ENCODE assay signal across 1 cellular context in the genomic region with DNA sequence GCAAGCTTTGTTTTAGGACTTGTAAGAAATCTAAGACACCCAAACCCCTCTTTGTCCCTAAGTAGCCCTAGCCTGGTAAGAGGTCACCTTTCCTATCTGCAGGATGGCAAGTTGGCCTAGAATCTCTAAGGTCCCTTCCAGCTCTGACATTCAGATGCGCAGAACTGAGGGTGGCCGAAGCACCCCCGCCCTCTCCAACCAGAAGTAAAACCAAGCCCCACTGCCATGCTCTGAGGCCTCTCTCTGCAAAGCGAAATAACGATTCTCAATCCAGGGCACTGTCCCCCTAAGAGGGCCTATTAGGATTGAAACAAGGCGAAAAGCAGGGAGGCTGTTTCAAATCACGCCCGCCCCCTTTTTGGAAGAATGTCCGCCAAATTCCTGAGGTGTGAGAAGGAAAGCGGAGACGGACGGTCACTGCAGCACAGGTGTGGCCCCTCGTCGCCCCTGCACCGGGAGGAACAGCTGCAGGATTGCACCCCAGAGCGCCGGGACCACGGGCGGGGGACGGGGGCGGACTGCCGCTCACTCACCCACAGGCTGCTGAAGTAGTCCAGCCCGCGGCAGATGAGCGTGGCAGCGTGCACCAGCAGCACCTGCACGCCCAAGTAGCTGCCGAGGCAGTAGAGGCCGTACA.
TF ChIP-seq lines count a peak whose summit lies in the region.

No MANE protein-coding gene starts in this region.

TF ChIP-seq in K562, 482 proteins besides CTCF, POLR2A, EP300 and RAD21 (continues in another document):
- no peak for TF ChIP-seq ETV5 (CRISPR knock-in tag; IDR thresholded peaks at IDR 0.05; ENCODE audit: low read depth)
- TF ChIP-seq HDAC2 (IDR thresholded peaks at IDR 0.05) = no peak
- TF ChIP-seq CCNT2 (IDR thresholded peaks at IDR 0.05; ENCODE audit: borderline replicate concordance, extremely low read depth, insufficient read length, low read depth, low read length) = no peak
- no peak for TF ChIP-seq MXI1 (IDR thresholded peaks at IDR 0.05; ENCODE audit: low read depth, low read length)
- TF ChIP-seq ZNF655 (CRISPR knock-in tag; IDR thresholded peaks at IDR 0.05) = no peak
- no peak for TF ChIP-seq MAFF (IDR thresholded peaks at IDR 0.05; ENCODE audit: low read length)
- TF ChIP-seq ASH1L (IDR thresholded peaks at IDR 0.05; ENCODE audit: borderline replicate concordance, low read depth, partially characterized antibody) = no peak
- no peak for TF ChIP-seq GATAD2B (IDR thresholded peaks at IDR 0.05; ENCODE audit: borderline replicate concordance)
- TF ChIP-seq, protein P1, sequence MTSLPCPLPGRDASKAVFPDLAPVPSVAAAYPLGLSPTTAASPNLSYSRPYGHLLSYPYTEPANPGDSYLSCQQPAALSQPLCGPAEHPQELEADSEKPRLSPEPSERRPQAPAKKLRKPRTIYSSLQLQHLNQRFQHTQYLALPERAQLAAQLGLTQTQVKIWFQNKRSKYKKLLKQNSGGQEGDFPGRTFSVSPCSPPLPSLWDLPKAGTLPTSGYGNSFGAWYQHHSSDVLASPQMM (CRISPR knock-in tag; IDR thresholded peaks at IDR 0.05) = no peak
- no peak for TF ChIP-seq TARDBP (IDR thresholded peaks at IDR 0.05)
- no peak for TF ChIP-seq BHLHE40 (IDR thresholded peaks at IDR 0.05; ENCODE audit: low read length)
- no peak for TF ChIP-seq ETV6 (IDR thresholded peaks at IDR 0.05; ENCODE audit: borderline replicate concordance in 1 of 2, low read depth in 2 of 2, low read length in 1 of 2)
- 0 out of 2 replicates have a peak, but pooled peaks have one; percentile 78 for TF ChIP-seq ETV6 (CRISPR knock-in tag; IDR thresholded peaks at IDR 0.05; ENCODE audit: borderline replicate concordance)
- TF ChIP-seq L3MBTL2 (IDR thresholded peaks at IDR 0.05) = no peak
- peak; percentile 69; the same call in 1 of the 2 replicates for TF ChIP-seq AFF4 (CRISPR knock-in tag; IDR thresholded peaks at IDR 0.05)
- TF ChIP-seq NCOA4 (IDR thresholded peaks at IDR 0.05; ENCODE audit: partially characterized antibody) = no peak
- no peak for TF ChIP-seq BRF2 (IDR thresholded peaks at IDR 0.05; ENCODE audit: borderline replicate concordance, insufficient read depth, insufficient read length)
- TF ChIP-seq, protein P2, sequence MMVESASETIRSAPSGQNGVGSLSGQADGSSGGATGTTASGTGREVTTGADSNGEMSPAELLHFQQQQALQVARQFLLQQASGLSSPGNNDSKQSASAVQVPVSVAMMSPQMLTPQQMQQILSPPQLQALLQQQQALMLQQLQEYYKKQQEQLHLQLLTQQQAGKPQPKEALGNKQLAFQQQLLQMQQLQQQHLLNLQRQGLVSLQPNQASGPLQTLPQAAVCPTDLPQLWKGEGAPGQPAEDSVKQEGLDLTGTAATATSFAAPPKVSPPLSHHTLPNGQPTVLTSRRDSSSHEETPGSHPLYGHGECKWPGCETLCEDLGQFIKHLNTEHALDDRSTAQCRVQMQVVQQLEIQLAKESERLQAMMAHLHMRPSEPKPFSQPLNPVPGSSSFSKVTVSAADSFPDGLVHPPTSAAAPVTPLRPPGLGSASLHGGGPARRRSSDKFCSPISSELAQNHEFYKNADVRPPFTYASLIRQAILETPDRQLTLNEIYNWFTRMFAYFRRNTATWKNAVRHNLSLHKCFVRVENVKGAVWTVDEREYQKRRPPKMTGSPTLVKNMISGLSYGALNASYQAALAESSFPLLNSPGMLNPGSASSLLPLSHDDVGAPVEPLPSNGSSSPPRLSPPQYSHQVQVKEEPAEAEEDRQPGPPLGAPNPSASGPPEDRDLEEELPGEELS (CRISPR knock-in tag; IDR thresholded peaks at IDR 0.05; ENCODE audit: borderline replicate concordance) = 0 out of 2 replicates have a peak, but pooled peaks have one; percentile 62
- no peak; the same call in 1 of the 2 replicates for TF ChIP-seq ZNF121 (CRISPR knock-in tag; conservative IDR thresholded peaks at IDR 0.05)
- TF ChIP-seq CHD7 (IDR thresholded peaks at IDR 0.05; ENCODE audit: low read depth, low read length) = no peak
- TF ChIP-seq, protein P3, sequence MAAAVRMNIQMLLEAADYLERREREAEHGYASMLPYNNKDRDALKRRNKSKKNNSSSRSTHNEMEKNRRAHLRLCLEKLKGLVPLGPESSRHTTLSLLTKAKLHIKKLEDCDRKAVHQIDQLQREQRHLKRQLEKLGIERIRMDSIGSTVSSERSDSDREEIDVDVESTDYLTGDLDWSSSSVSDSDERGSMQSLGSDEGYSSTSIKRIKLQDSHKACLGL (CRISPR knock-in tag; IDR thresholded peaks at IDR 0.05; ENCODE audit: borderline replicate concordance, poor library complexity, severe bottlenecking) = no peak
- TF ChIP-seq SMAD4 (CRISPR knock-in tag; conservative IDR thresholded peaks at IDR 0.05) = no peak
- no peak for TF ChIP-seq ZNF445 (CRISPR knock-in tag; IDR thresholded peaks at IDR 0.05; ENCODE audit: low read depth)
